Comparison of ENCODE assay signal across 27 cellular contexts in the genomic region with DNA sequence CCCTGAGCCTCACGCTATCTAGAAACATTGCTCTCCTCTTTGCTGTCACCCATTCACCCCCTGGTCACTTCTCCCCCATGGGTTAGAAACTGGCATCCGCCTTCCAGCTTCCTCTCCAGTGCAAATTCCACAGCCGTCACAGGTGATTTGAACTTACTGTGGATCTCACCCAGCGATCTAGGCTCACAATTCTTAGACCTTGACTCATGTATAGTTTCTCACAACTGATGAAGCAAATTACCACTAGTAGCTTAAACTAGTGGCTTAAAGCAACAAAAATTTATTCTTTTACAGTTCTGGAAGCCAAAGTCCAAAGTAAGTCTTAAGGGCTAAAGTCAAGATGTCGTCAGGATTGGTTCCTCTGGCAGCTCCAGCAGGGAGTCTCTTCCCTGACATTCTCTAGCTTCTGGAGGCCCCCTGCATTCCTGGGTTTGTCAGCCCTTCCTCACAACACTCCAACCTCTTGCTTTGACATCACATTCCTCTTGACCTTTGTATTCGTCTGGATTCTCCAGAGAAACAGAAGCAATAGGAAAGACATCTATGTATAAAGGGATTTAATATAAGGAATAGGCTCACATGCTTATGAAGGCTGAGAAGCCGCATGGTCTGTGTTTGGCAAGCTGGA.
DNase-seq lines count a peak whose midpoint lies in the region; TF ChIP-seq lines count a peak whose summit lies in the region.
"Had no signal": no experiment of that assay in that cellular context is flagged by ENCODE, and none has a peak within 500 bp of the region (broad histone marks: within the 10 kb centered on the region; RNA-seq: fewer than 3 reads in every experiment).

No MANE protein-coding gene starts in this region.

- H3K36me3 ChIP-seq in Peyer's patch (no peaks in the 10 kb centered on the region), neuronal stem cell (replicated peaks in 1 of 2; ENCODE audit: control insufficient read depth in 2 of 2, insufficient read depth in 2 of 2, low read length in 2 of 2) (no peaks in the 10 kb centered on the region), mammary epithelial cell (ENCODE audit: insufficient read depth, low read length) (no peaks in the 10 kb centered on the region)
- H3K36me3 ChIP-seq: esophagus squamous epithelium had no signal

- no peak overlapping the region for H3K4me3 Mint-ChIP-seq in Calu3 (ENCODE audit: low read depth, unreplicated experiment)
- H3K4me3 Mint-ChIP-seq: activated CD4-positive, alpha-beta memory T cell treated with anti-CD3 and anti-CD28 coated beads for 36 hours; activated naive CD4-positive, alpha-beta T cell treated with anti-CD3 and anti-CD28 coated beads, Interleukin-2, amount 50 U/mL, for 24 hours; B cell; CD8-positive, alpha-beta memory T cell; naive thymus-derived CD8-positive, alpha-beta T cell; stimulated activated naive CD8-positive, alpha-beta T cell treated with anti-CD3 and anti-CD28 coated beads, Interleukin-15, amount 100 ng/mL, for 72 hours had no signal

- no peaks in the 10 kb centered on the region for H3K9me3 ChIP-seq in Peyer's patch
- peaks cover 0 to 1% of the 10 kb centered on the region in 2 donors for H3K9me3 ChIP-seq in neuronal stem cell (replicated peaks in 1 of 2; ENCODE audit: control insufficient read depth in 2 of 2, insufficient read depth in 1 of 2, low read depth in 1 of 2, low read length in 2 of 2)
- H3K9me3 ChIP-seq in mammary epithelial cell (replicated peaks; ENCODE audit: insufficient read depth, low read length): no peaks in the 10 kb centered on the region
- H3K9me3 ChIP-seq: esophagus squamous epithelium had no signal

- TF ChIP-seq CTCF in Calu3 (IDR thresholded peaks at IDR 0.05; ENCODE audit: unreplicated experiment) (no peak), Peyer's patch (IDR thresholded peaks at IDR 0.05) (no peak), epithelial cell of proximal tubule (conservative IDR thresholded peaks at IDR 0.05; ENCODE audit: low read depth, low read length) (no peak), mammary epithelial cell (conservative IDR thresholded peaks at IDR 0.05 in 1 of 2, IDR thresholded peaks at IDR 0.05 in 1 of 2; ENCODE audit: extremely low read depth in 1 of 2, insufficient read depth in 1 of 2, low read depth in 1 of 2, low read length in 2 of 2) (no peak)

- H3K14ac ChIP-seq in neuronal stem cell (ENCODE audit: low read length): no peak overlapping the region

- H3K4me1 Mint-ChIP-seq in Calu3 (ENCODE audit: low read depth, unreplicated experiment): peaks cover 69% of the 10 kb centered on the region
- H3K4me1 Mint-ChIP-seq: activated naive CD4-positive, alpha-beta T cell treated with anti-CD3 and anti-CD28 coated beads, Interleukin-2, amount 50 U/mL, for 24 hours; CD8-positive, alpha-beta memory T cell; stimulated activated naive CD8-positive, alpha-beta T cell treated with anti-CD3 and anti-CD28 coated beads, Interleukin-15, amount 100 ng/mL, for 72 hours had no signal

- H3K36me3 Mint-ChIP-seq in Calu3 (ENCODE audit: insufficient read depth, unreplicated experiment): peaks cover 11% of the 10 kb centered on the region

- H4K8ac ChIP-seq in neuronal stem cell (ENCODE audit: low read depth, low read length): no peak overlapping the region

- no peak overlapping the region for H3K4me2 ChIP-seq in neuronal stem cell (ENCODE audit: insufficient read depth, low read length, poor library complexity, severe bottlenecking)
- H3K4me2 ChIP-seq in mammary epithelial cell (ENCODE audit: insufficient read depth, low read depth, low read length): no peak overlapping the region

- no peak for DNase-seq in Calu3
- peak in 2 of 3 donors; percentile 54 to 73 for DNase-seq in Peyer's patch
- peak; percentile 80 for DNase-seq in epithelial cell of proximal tubule (ENCODE audit: low read depth)
- DNase-seq in neuronal stem cell (ENCODE audit: low spot score): no peak
- no peak for DNase-seq in NCI-H526 (lab: John Stamatoyannopoulos, UW)
- no peak for DNase-seq in mammary epithelial cell
- DNase-seq in SW480 (ENCODE audit: low spot score): no peak
- no peak for DNase-seq in stimulated activated CD4-positive, alpha-beta T cell treated with anti-CD3 and anti-CD28 coated beads, Interleukin-2, amount 100 ng/mL, for 48 hours
- DNase-seq: activated CD4-positive, alpha-beta memory T cell treated with anti-CD3 and anti-CD28 coated beads for 36 hours; activated CD8-positive, alpha-beta memory T cell treated with anti-CD3 and anti-CD28 coated beads, Interleukin-2, amount 50 U/mL, for 48 hours; amygdala; CD8-positive, alpha-beta memory T cell; effector memory CD4-positive, alpha-beta T cell; esophagus squamous epithelium; GF-D8; naive thymus-derived CD8-positive, alpha-beta T cell; NCI-H1048; NCI-H1694 treated with DMSO at 0.1 percent for 48 hours; NCI-H2171; NCI-H510A treated with DMSO at 0.1 percent for 48 hours; SHP77; stimulated activated CD8-positive, alpha-beta memory T cell treated with anti-CD3 and anti-CD28 coated beads, Interleukin-4, amount 100 ng/mL, for 48 hours; stimulated activated naive CD8-positive, alpha-beta T cell treated with anti-CD3 and anti-CD28 coated beads, Interleukin-15, amount 100 ng/mL, for 72 hours; SW 1271 had no signal

- no peak overlapping the region for H4K91ac ChIP-seq in neuronal stem cell (ENCODE audit: low read depth, low read length, poor library complexity)

- no peaks in the 10 kb centered on the region for H3K79me2 ChIP-seq in mammary epithelial cell (ENCODE audit: insufficient read depth, low read length)

- H3K4me3 ChIP-seq in Peyer's patch (peak overlapping the region in 1 of 4 donors; percentile 17), epithelial cell of proximal tubule (ENCODE audit: low read depth, low read length) (no peak overlapping the region), neuronal stem cell (ENCODE audit: low read length in 2 of 2) (no peak overlapping the region), mammary epithelial cell (replicated peaks in 1 of 3; ENCODE audit: insufficient read depth in 1 of 3, low read depth in 2 of 3, low read length in 3 of 3) (no peak overlapping the region)
- H3K4me3 ChIP-seq: esophagus squamous epithelium had no signal

- H2BK12ac ChIP-seq in neuronal stem cell (ENCODE audit: low read length): no peak overlapping the region

- no peaks in the 10 kb centered on the region for H3K9me3 Mint-ChIP-seq in Calu3 (ENCODE audit: low read depth, unreplicated experiment)
- H3K9me3 Mint-ChIP-seq: activated naive CD4-positive, alpha-beta T cell treated with anti-CD3 and anti-CD28 coated beads, Interleukin-2, amount 50 U/mL, for 24 hours had no signal

- WGBS in neuronal stem cell (ENCODE audit: extremely low coverage in 2 of 2, insufficient read length in 2 of 2, insufficient replicate concordance in 1 of 2), 2 donors: no CpG with 5 or more reads among the region's 7 CpGs
- WGBS in mammary epithelial cell (ENCODE audit: low coverage, missing lambda C conversion rate): 99% methylated on average over 7 of the region's 7 CpGs

- BruUV-seq in Calu3 (replicated peaks; lab: Mats Ljungman, UMichigan): no TSS peak
- no TSS peak for BruUV-seq in mammary epithelial cell (replicated peaks; lab: Mats Ljungman, UMichigan)

- peak overlapping the region in 3 of 4 donors; percentile 60 to 91 (median 87) for H3K27ac ChIP-seq in Peyer's patch
- H3K27ac ChIP-seq in neuronal stem cell (replicated peaks; ENCODE audit: low read length): no peak overlapping the region
- H3K27ac ChIP-seq in mammary epithelial cell (ENCODE audit: insufficient read depth, low read depth, low read length): no peak overlapping the region
- H3K27ac ChIP-seq: esophagus squamous epithelium had no signal

- H2AK5ac ChIP-seq in neuronal stem cell (ENCODE audit: low read depth, low read length): no peak overlapping the region

- H3K18ac ChIP-seq in neuronal stem cell (ENCODE audit: low read length): peak overlapping the region; percentile 15

- TF ChIP-seq POLR2A in Peyer's patch (IDR thresholded peaks at IDR 0.05): peak in 1 of 2 donors; percentile 43

- H3K27me3 ChIP-seq in Peyer's patch (no peaks in the 10 kb centered on the region), neuronal stem cell (ENCODE audit: control insufficient read depth in 3 of 3, insufficient read depth in 3 of 3, low read depth in 1 of 3, low read length in 3 of 3) (no peaks in the 10 kb centered on the region), mammary epithelial cell (ENCODE audit: insufficient read depth, low read length) (no peaks in the 10 kb centered on the region)
- H3K27me3 ChIP-seq: esophagus squamous epithelium had no signal

- H3K4me1 ChIP-seq in Peyer's patch (peaks cover 0 to 4% (median 0%) of the 10 kb centered on the region in 4 donors), neuronal stem cell (ENCODE audit: control insufficient read depth in 2 of 2, insufficient read depth in 1 of 2, low read depth in 1 of 2, low read length in 2 of 2) (peaks cover 7 to 9% of the 10 kb centered on the region in 2 donors), mammary epithelial cell (ENCODE audit: insufficient read depth, low read length) (peaks cover 22% of the 10 kb centered on the region)
- H3K4me1 ChIP-seq: esophagus squamous epithelium had no signal

- H3K4ac ChIP-seq in neuronal stem cell (ENCODE audit: low read length): no peak overlapping the region

- no peaks in the 10 kb centered on the region for H3K79me1 ChIP-seq in neuronal stem cell (ENCODE audit: low read depth, low read length)

- H2BK120ac ChIP-seq in neuronal stem cell (ENCODE audit: low read depth, low read length): no peak overlapping the region

- no peaks in the 10 kb centered on the region for H3K27me3 Mint-ChIP-seq in Calu3 (ENCODE audit: unreplicated experiment)
- H3K27me3 Mint-ChIP-seq: activated CD4-positive, alpha-beta memory T cell treated with anti-CD3 and anti-CD28 coated beads for 36 hours; activated naive CD4-positive, alpha-beta T cell treated with anti-CD3 and anti-CD28 coated beads, Interleukin-2, amount 50 U/mL, for 24 hours; B cell; stimulated activated naive CD8-positive, alpha-beta T cell treated with anti-CD3 and anti-CD28 coated beads, Interleukin-15, amount 100 ng/mL, for 72 hours had no signal

- no peak overlapping the region for H2AFZ ChIP-seq in neuronal stem cell (ENCODE audit: low read length)
- no peak overlapping the region for H2AFZ ChIP-seq in mammary epithelial cell (ENCODE audit: low read depth, low read length)

- peak overlapping the region; percentile 19 for H3K27ac Mint-ChIP-seq in Calu3 (ENCODE audit: unreplicated experiment)
- H3K27ac Mint-ChIP-seq: activated CD4-positive, alpha-beta memory T cell treated with anti-CD3 and anti-CD28 coated beads for 36 hours; activated naive CD4-positive, alpha-beta T cell treated with anti-CD3 and anti-CD28 coated beads, Interleukin-2, amount 50 U/mL, for 24 hours; activated T-helper 2 cell treated with anti-CD3 and anti-CD28 coated beads, Interferon-gamma antibody, Interleukin-2, Interleukin-4, amounts not matched to agents 10 μg/mL and 5 μg/mL and 100 μg/mL, durations not matched to agents 14 hours and 24 hours and 36 hours; B cell; CD8-positive, alpha-beta memory T cell; stimulated activated naive CD8-positive, alpha-beta T cell treated with anti-CD3 and anti-CD28 coated beads, Interleukin-15, amount 100 ng/mL, for 72 hours had no signal

- in situ Hi-C loops in mammary epithelial cell (cut with MboI; ENCODE audit: low sequenced_read_pairs in 2 of 2): no loop called here

- dilution Hi-C loops in mammary epithelial cell (cut with HindIII; ENCODE audit: low sequenced_read_pairs): no loop called here

- no peaks in the 10 kb centered on the region for H4K20me1 ChIP-seq in mammary epithelial cell (ENCODE audit: insufficient read depth, low read length)

- CTCF ChIA-PET in Calu3 (lab: Charles Lee) (interaction anchor here (0.9 to 1.3 kb wide), 2 partner anchors 18 to 777 kb away, joined by 3 to 5 read pairs; no protein-coding TSS in a partner anchor), mammary epithelial cell (lab: Charles Lee; ENCODE audit: low non-redundant PET) (no interaction called here)

- H3K9ac ChIP-seq in neuronal stem cell (ENCODE audit: low read depth, low read length, poor library complexity): no peak overlapping the region
- no peak overlapping the region for H3K9ac ChIP-seq in mammary epithelial cell (ENCODE audit: insufficient read depth, low read length)

- no peak overlapping the region for H3K23ac ChIP-seq in neuronal stem cell (ENCODE audit: low read depth, low read length, poor library complexity)

- no peak overlapping the region for H2BK5ac ChIP-seq in neuronal stem cell (ENCODE audit: low read length)

- intact Hi-C loops in Calu3 (cut with micrococcal nuclease; ENCODE audit: unreplicated experiment) (no loop called here), mammary epithelial cell (cut with micrococcal nuclease) (no loop called here)

- no peak overlapping the region for H2BK15ac ChIP-seq in neuronal stem cell (ENCODE audit: low read length)

Comparison
In these comparisons a context has a peak if more than half of its experiments do, and no peak if none do; other contexts are left out.
1. DNase-seq: peak in Peyer's patch (2 of 3) and epithelial cell of proximal tubule (single experiment); none in Calu3 (single experiment), neuronal stem cell (single experiment), NCI-H526 (0 of 2), mammary epithelial cell (single experiment), SW480 (single experiment) and stimulated activated CD4-positive, alpha-beta T cell treated with anti-CD3 and anti-CD28 coated beads, Interleukin-2, amount 100 ng/mL, for 48 hours (0 of 2).
2. H3K27ac ChIP-seq: peak in Peyer's patch (3 of 4); none in neuronal stem cell (single experiment) and mammary epithelial cell (single experiment).